Comparison of ENCODE assay signal across 8 cellular contexts in genomic region chr12:57744194-57744776, GRCh38. TPM values are rescaled to one million over a fixed set of nuclear protein-coding genes. Genes with fewer than 3 reads are reported as not detected.
DNase-seq lines count a peak whose midpoint lies in the region; ATAC-seq and TF ChIP-seq lines count a peak whose summit lies in the region.

No MANE protein-coding gene starts in this region.

- no peaks in the 10 kb centered on the region for H3K9me3 ChIP-seq in OCI-LY1 (ENCODE audit: low read length)

- H3K4me1 ChIP-seq in OCI-LY1 (ENCODE audit: insufficient read depth, low read length, severe bottlenecking): peaks cover 55% of the 10 kb centered on the region

- peak; percentile 58 for DNase-seq in SIG-M5 treated with dmso at 0.1 percent for 504 hours (lab: John Stamatoyannopoulos, UW; ENCODE audit: unreplicated experiment)
- DNase-seq in SIG-M5 (lab: John Stamatoyannopoulos, UW): no peak
- DNase-seq in activated T-helper 9 cell treated with anti-CD3 and anti-CD28 coated beads, Interleukin-2, amount 50 U/mL, for 16 hours (ENCODE audit: low read depth): peak; percentile 54
- peak; percentile 82 for DNase-seq in Right ventricle myocardium superior
- no peak for DNase-seq in retinal pigment epithelial cell (ENCODE audit: low read depth)
- no peak for DNase-seq in SK-N-DZ (ENCODE audit: low spot score)

- H3K36me3 ChIP-seq in OCI-LY1 (ENCODE audit: insufficient read depth, low read length): peaks cover 33% of the 10 kb centered on the region

- H3F3A ChIP-seq in OCI-LY1 (ENCODE audit: insufficient read depth, low read length): no peaks in the 10 kb centered on the region; the same call in 1 of the 2 replicates

- H3K27ac ChIP-seq in OCI-LY1 (ENCODE audit: low read depth, low read length, poor library complexity, severe bottlenecking): peak overlapping the region; percentile 64

- no peaks in the 10 kb centered on the region for H4K20me1 ChIP-seq in OCI-LY1 (ENCODE audit: insufficient read depth, low read length)

- peak overlapping the region; percentile 5; the same call in 1 of the 2 replicates for H2AFZ ChIP-seq in OCI-LY1 (ENCODE audit: low read length)

- peak overlapping the region; percentile 83 for H3K9ac ChIP-seq in OCI-LY1 (ENCODE audit: low read length)

- peak overlapping the region; percentile 79 for H3K4me2 ChIP-seq in OCI-LY1 (ENCODE audit: low read length)

- intact Hi-C loops in Right ventricle myocardium superior (cut with DNase I): no loop called here

- peak overlapping the region; percentile 72 for H3K4me3 ChIP-seq in OCI-LY1 (ENCODE audit: low read depth, low read length, poor library complexity, severe bottlenecking)
- peak overlapping the region; percentile 91 for H3K4me3 ChIP-seq in retinal pigment epithelial cell (ENCODE audit: low read length)

- H3K27me3 ChIP-seq in OCI-LY1 (ENCODE audit: insufficient read depth, low read length): no peaks in the 10 kb centered on the region

- H3K9me2 ChIP-seq in OCI-LY1 (ENCODE audit: low read depth, low read length): no peaks in the 10 kb centered on the region

- no peak for TF ChIP-seq CTCF in OCI-LY1 (IDR thresholded peaks at IDR 0.05; ENCODE audit: low read length)
- no peak for TF ChIP-seq CTCF in retinal pigment epithelial cell (conservative IDR thresholded peaks at IDR 0.05; ENCODE audit: low read depth, low read length)

- H3K79me2 ChIP-seq in OCI-LY1 (ENCODE audit: insufficient read depth, low read length): no peaks in the 10 kb centered on the region

- ATAC-seq in HG02798 (IDR thresholded peaks at IDR 0.05; ENCODE audit: poor library complexity, unreplicated experiment) (peak; percentile 33), Right ventricle myocardium superior (ENCODE audit: poor library complexity) (peak; percentile 64)

RNA-seq across cellular contexts. Expression of gene TSPAN31, which starts 0.6 kb away (rescaled TPM):
- total RNA-seq in Right ventricle myocardium superior: 27.5 TPM
- 63.5 and 81.0 TPM in 2 replicates for polyA plus RNA-seq in SK-N-DZ (2014; cell fraction: cytosol; rRNA removed)
- 30.2 and 42.0 TPM in 2 replicates for polyA plus RNA-seq in SK-N-DZ (2014; cell fraction: nucleus; rRNA removed)

RNA-seq across cellular contexts. Expression of gene AGAP2, which starts 5.7 kb away (rescaled TPM):
- 6.6 TPM for total RNA-seq in Right ventricle myocardium superior
- 10.6 and 12.7 TPM in 2 replicates for polyA plus RNA-seq in SK-N-DZ (2014; cell fraction: cytosol; rRNA removed)
- 33.8 and 37.0 TPM in 2 replicates for polyA plus RNA-seq in SK-N-DZ (2014; cell fraction: nucleus; rRNA removed)

RNA-seq across cellular contexts. Expression of gene CDK4, which starts 7.8 kb away (rescaled TPM):
- total RNA-seq in Right ventricle myocardium superior: 41.1 TPM
- polyA plus RNA-seq in SK-N-DZ (2014; cell fraction: cytosol; rRNA removed): 521 and 557 TPM in 2 replicates
- polyA plus RNA-seq in SK-N-DZ (2014; cell fraction: nucleus; rRNA removed): 182 and 296 TPM in 2 replicates

RNA-seq across cellular contexts. Expression of gene MARCHF9, which starts 10.6 kb away (rescaled TPM):
- total RNA-seq in Right ventricle myocardium superior: 12.2 TPM
- 20.5 and 26.1 TPM in 2 replicates for polyA plus RNA-seq in SK-N-DZ (2014; cell fraction: cytosol; rRNA removed)
- polyA plus RNA-seq in SK-N-DZ (2014; cell fraction: nucleus; rRNA removed): 28.3 and 38.3 TPM in 2 replicates

RNA-seq across cellular contexts. Expression of gene CYP27B1, which starts 22.6 kb away (rescaled TPM):
- total RNA-seq in Right ventricle myocardium superior: not detected
- polyA plus RNA-seq in SK-N-DZ (2014; cell fraction: cytosol; rRNA removed): 2.3 and 4.5 TPM in 2 replicates
- polyA plus RNA-seq in SK-N-DZ (2014; cell fraction: nucleus; rRNA removed): 17.2 and 30.3 TPM in 2 replicates

Comparison
In these comparisons a context has a peak if more than half of its experiments do, and no peak if none do; other contexts are left out.
1. DNase-seq: peak in SIG-M5 treated with dmso at 0.1 percent for 504 hours (single experiment), activated T-helper 9 cell treated with anti-CD3 and anti-CD28 coated beads, Interleukin-2, amount 50 U/mL, for 16 hours (single experiment) and Right ventricle myocardium superior (single experiment); none in SIG-M5 (single experiment), retinal pigment epithelial cell (single experiment) and SK-N-DZ (single experiment).